12 cellular contexts compared by ENCODE assay signal in genomic region chr20:3788685-3789155, GRCh38. TPM values are rescaled to one million over a fixed set of nuclear protein-coding genes. Genes with fewer than 3 reads are reported as not detected.
DNase-seq lines count a peak whose midpoint lies in the region; ATAC-seq and TF ChIP-seq lines count a peak whose summit lies in the region.
"Had no signal": no experiment of that assay in that cellular context is flagged by ENCODE, and none has a peak within 500 bp of the region (broad histone marks: within the 10 kb centered on the region; RNA-seq: fewer than 3 reads in every experiment).

No MANE protein-coding gene starts in this region.

- H3K36me3 Mint-ChIP-seq in activated naive CD8-positive, alpha-beta T cell treated with anti-CD3 and anti-CD28 coated beads, Interleukin-2, amount 10 ng/mL, durations not matched to agents 7 days and 5 days = peaks cover 5% of the 10 kb centered on the region
- H3K36me3 Mint-ChIP-seq in activated naive CD8-positive, alpha-beta T cell treated with anti-CD3 and anti-CD28 coated beads, Interleukin-2, amount 50 U/mL, for 24 hours (ENCODE audit: low read depth) = peaks cover 5% of the 10 kb centered on the region

- dilution Hi-C loops in mammary epithelial cell (cut with HindIII; ENCODE audit: low sequenced_read_pairs) = loop anchor here (10.0 kb wide), 1 partner anchor 146 kb away; no protein-coding TSS in a partner anchor

- peaks cover 7% of the 10 kb centered on the region for H3K27me3 Mint-ChIP-seq in activated naive CD8-positive, alpha-beta T cell treated with anti-CD3 and anti-CD28 coated beads, Interleukin-2, amount 10 ng/mL, durations not matched to agents 7 days and 5 days
- no peaks in the 10 kb centered on the region for H3K27me3 Mint-ChIP-seq in activated naive CD8-positive, alpha-beta T cell treated with anti-CD3 and anti-CD28 coated beads, Interleukin-2, amount 50 U/mL, for 24 hours

- H3K27me3 ChIP-seq in mammary epithelial cell (ENCODE audit: insufficient read depth, low read length) (no peaks in the 10 kb centered on the region), spleen (replicated peaks in 1 of 7) (no peaks in the 10 kb centered on the region), upper lobe of left lung (no peaks in the 10 kb centered on the region)

- in situ Hi-C loops in mammary epithelial cell (cut with MboI; ENCODE audit: low sequenced_read_pairs in 2 of 2) = no loop called here

- intact Hi-C loops in mammary epithelial cell (cut with micrococcal nuclease) (no loop called here), spleen (cut with DNase I; ENCODE audit: low total_unique reads) (no loop called here)

- POLR2A ChIA-PET in activated naive CD8-positive, alpha-beta T cell treated with anti-CD3 and anti-CD28 coated beads, Interleukin-2, amount 10 ng/mL, durations not matched to agents 7 days and 5 days (lab: Charles Lee) = interaction anchor here (1.3 to 1.4 kb wide), 2 partner anchors 25 to 32 kb away, joined by 6 to 8 read pairs; partner anchors contain the start of gene AP5S1

- H3K4me3 Mint-ChIP-seq in activated naive CD8-positive, alpha-beta T cell treated with anti-CD3 and anti-CD28 coated beads, Interleukin-2, amount 10 ng/mL, durations not matched to agents 7 days and 5 days = peak overlapping the region; percentile 41
- H3K4me3 Mint-ChIP-seq in activated naive CD8-positive, alpha-beta T cell treated with anti-CD3 and anti-CD28 coated beads, Interleukin-2, amount 50 U/mL, for 24 hours = no peak overlapping the region

- H3K4me1 Mint-ChIP-seq in activated naive CD8-positive, alpha-beta T cell treated with anti-CD3 and anti-CD28 coated beads, Interleukin-2, amount 10 ng/mL, durations not matched to agents 7 days and 5 days = peaks cover 23% of the 10 kb centered on the region
- H3K4me1 Mint-ChIP-seq in activated naive CD8-positive, alpha-beta T cell treated with anti-CD3 and anti-CD28 coated beads, Interleukin-2, amount 50 U/mL, for 24 hours = peaks cover 23% of the 10 kb centered on the region

- H3K27ac ChIP-seq in mammary epithelial cell (ENCODE audit: insufficient read depth, low read depth, low read length) (no peak overlapping the region), spleen (peak overlapping the region in 1 of 8 donors; percentile 17), upper lobe of left lung (peak overlapping the region in 1 of 4 donors; percentile 23)

- H3K27ac Mint-ChIP-seq in activated naive CD8-positive, alpha-beta T cell treated with anti-CD3 and anti-CD28 coated beads, Interleukin-2, amount 10 ng/mL, durations not matched to agents 7 days and 5 days = peak overlapping the region; percentile 66
- H3K27ac Mint-ChIP-seq in activated naive CD8-positive, alpha-beta T cell treated with anti-CD3 and anti-CD28 coated beads, Interleukin-2, amount 50 U/mL, for 24 hours = no peak overlapping the region

- H3K4me2 ChIP-seq in mammary epithelial cell (ENCODE audit: insufficient read depth, low read depth, low read length) = peak overlapping the region; percentile 29

- H3K9me3 ChIP-seq in mammary epithelial cell (replicated peaks; ENCODE audit: insufficient read depth, low read length) = no peaks in the 10 kb centered on the region
- no peaks in the 10 kb centered on the region for H3K9me3 ChIP-seq in spleen
- H3K9me3 ChIP-seq in upper lobe of left lung = no peaks in the 10 kb centered on the region

- H3K36me3 ChIP-seq in mammary epithelial cell (ENCODE audit: insufficient read depth, low read length) (no peaks in the 10 kb centered on the region), spleen (peaks cover 0 to 12% (median 0%) of the 10 kb centered on the region in 6 donors), upper lobe of left lung (peaks cover 0 to 10% (median 0%) of the 10 kb centered on the region in 4 donors)

- 66% methylated on average over 4 of the region's 4 CpGs for WGBS in mammary epithelial cell (ENCODE audit: low coverage, missing lambda C conversion rate)
- 48 to 84% (median 54%) methylated on average over 4 of the region's 4 CpGs for WGBS in spleen, 5 donors
- 51 to 61% methylated on average over 4 of the region's 4 CpGs for WGBS in upper lobe of left lung, 2 donors

- H3K9ac ChIP-seq in mammary epithelial cell (ENCODE audit: insufficient read depth, low read length) = no peak overlapping the region

- no peak for ATAC-seq in activated naive CD8-positive, alpha-beta T cell treated with anti-CD3 and anti-CD28 coated beads, Interleukin-2, amount 10 ng/mL, durations not matched to agents 7 days and 5 days (ENCODE audit: low read depth)
- ATAC-seq in activated naive CD8-positive, alpha-beta T cell treated with anti-CD3 and anti-CD28 coated beads, Interleukin-2, amount 50 U/mL, for 24 hours = no peak
- ATAC-seq in HG03159 (IDR thresholded peaks at IDR 0.05; ENCODE audit: unreplicated experiment) = no peak
- no peak for ATAC-seq in upper lobe of left lung (ENCODE audit: low FRiP score in 2 of 2)

- no peak for TF ChIP-seq EP300 in upper lobe of left lung (IDR thresholded peaks at IDR 0.05)

- CTCF ChIA-PET in mammary epithelial cell (lab: Charles Lee; ENCODE audit: low non-redundant PET) = no interaction called here

- TF ChIP-seq POLR2A in spleen (IDR thresholded peaks at IDR 0.05) (no peak), upper lobe of left lung (IDR thresholded peaks at IDR 0.05) (no peak)

- TF ChIP-seq CTCF in mammary epithelial cell (conservative IDR thresholded peaks at IDR 0.05 in 1 of 2, IDR thresholded peaks at IDR 0.05 in 1 of 2; ENCODE audit: extremely low read depth in 1 of 2, insufficient read depth in 1 of 2, low read depth in 1 of 2, low read length in 2 of 2) = no peak
- TF ChIP-seq CTCF in spleen (IDR thresholded peaks at IDR 0.05 in 8 of 11, conservative IDR thresholded peaks at IDR 0.05 in 3 of 11) = no peak
- TF ChIP-seq CTCF in upper lobe of left lung (IDR thresholded peaks at IDR 0.05) = no peak

- H3K4me3 ChIP-seq in mammary epithelial cell (replicated peaks in 1 of 3; ENCODE audit: insufficient read depth in 1 of 3, low read depth in 2 of 3, low read length in 3 of 3) (no peak overlapping the region), spleen (no peak overlapping the region), upper lobe of left lung (no peak overlapping the region)

- H3K9me3 Mint-ChIP-seq in activated naive CD8-positive, alpha-beta T cell treated with anti-CD3 and anti-CD28 coated beads, Interleukin-2, amount 10 ng/mL, durations not matched to agents 7 days and 5 days = no peaks in the 10 kb centered on the region
- no peaks in the 10 kb centered on the region for H3K9me3 Mint-ChIP-seq in activated naive CD8-positive, alpha-beta T cell treated with anti-CD3 and anti-CD28 coated beads, Interleukin-2, amount 50 U/mL, for 24 hours

- H3K4me1 ChIP-seq in mammary epithelial cell (ENCODE audit: insufficient read depth, low read length) = peaks cover 25% of the 10 kb centered on the region
- H3K4me1 ChIP-seq in spleen = peaks cover 18 to 51% (median 43%) of the 10 kb centered on the region in 6 donors
- H3K4me1 ChIP-seq in upper lobe of left lung = peaks cover 27 to 39% (median 31%) of the 10 kb centered on the region in 4 donors

- no peaks in the 10 kb centered on the region for H4K20me1 ChIP-seq in mammary epithelial cell (ENCODE audit: insufficient read depth, low read length)

- no peak for DNase-seq in activated naive CD8-positive, alpha-beta T cell treated with anti-CD3 and anti-CD28 coated beads, Interleukin-2, amount 10 ng/mL, durations not matched to agents 7 days and 5 days
- DNase-seq in activated naive CD8-positive, alpha-beta T cell treated with anti-CD3 and anti-CD28 coated beads, Interleukin-2, amount 50 U/mL, for 24 hours = no peak
- peak; percentile 52 for DNase-seq in NCI-H2227 (lab: John Stamatoyannopoulos, UW; ENCODE audit: unreplicated experiment)
- DNase-seq in mammary epithelial cell = no peak
- DNase-seq in spleen = peak; percentile 36
- no peak for DNase-seq in stimulated activated CD4-positive, alpha-beta T cell treated with anti-CD3 and anti-CD28 coated beads, Interleukin-12 subunit alpha, Interleukin-12 subunit beta, amount 100 ng/mL, for 4 hours
- no peak for DNase-seq in upper lobe of left lung
- DNase-seq: dermis blood vessel endothelial cell, NCI-H1417 treated with DMSO at 0.1 percent for 48 hours had no signal

- peaks cover 26% of the 10 kb centered on the region for H3K79me2 ChIP-seq in mammary epithelial cell (ENCODE audit: insufficient read depth, low read length)

- H2AFZ ChIP-seq in mammary epithelial cell (ENCODE audit: low read depth, low read length) = peak overlapping the region; percentile 20

- BruUV-seq in mammary epithelial cell (replicated peaks; lab: Mats Ljungman, UMichigan) = no TSS peak

RNA-seq across cellular contexts. Expression of gene CENPB, which starts 2.2 kb away (rescaled TPM):
- total RNA-seq in activated naive CD8-positive, alpha-beta T cell treated with anti-CD3 and anti-CD28 coated beads, Interleukin-2, amount 10 ng/mL, durations not matched to agents 7 days and 5 days = 10 to 100 TPM; 63.3 to 65.7 TPM
- total RNA-seq in mammary epithelial cell = 10 to 100 TPM; 56.8 to 72.2 TPM
- polyA plus RNA-seq in mammary epithelial cell = 33.5 TPM
- polyA minus RNA-seq in mammary epithelial cell = 47.9 TPM
- 10 to 100 TPM; 41.8 to 84.7 (median 57.9) TPM for total RNA-seq in spleen
- polyA plus RNA-seq in spleen = 10 to 100 TPM; 24.8 to 56.9 (median 29.3) TPM
- 100 to 1,000 TPM in 2 of 6 donors, 10 to 100 TPM in 4; 56.6 to 125 (median 89.7) TPM for total RNA-seq in upper lobe of left lung

RNA-seq across cellular contexts. Expression of gene CDC25B, which starts 7.4 kb away (rescaled TPM):
- total RNA-seq in activated naive CD8-positive, alpha-beta T cell treated with anti-CD3 and anti-CD28 coated beads, Interleukin-2, amount 10 ng/mL, durations not matched to agents 7 days and 5 days = 100 to 1,000 TPM; 263 to 264 TPM
- total RNA-seq in mammary epithelial cell (10 to 100 TPM in 1 of 2 donors, 1 to 10 TPM in 1; 5.5 to 55.5 TPM), spleen (10 to 100 TPM; 48.3 to 67.7 (median 55.1) TPM), upper lobe of left lung (100 to 1,000 TPM in 3 of 6 donors, 10 to 100 TPM in 3; 45.5 to 151 (median 99.1) TPM)
- polyA plus RNA-seq in mammary epithelial cell (45.8 TPM), spleen (10 to 100 TPM; 22.8 to 45.8 (median 42.9) TPM)
- polyA minus RNA-seq in mammary epithelial cell = 80.2 TPM

RNA-seq across cellular contexts. Expression of gene SPEF1, which starts 7.5 kb away (rescaled TPM):
- not detected for total RNA-seq in activated naive CD8-positive, alpha-beta T cell treated with anti-CD3 and anti-CD28 coated beads, Interleukin-2, amount 10 ng/mL, durations not matched to agents 7 days and 5 days
- total RNA-seq in mammary epithelial cell (under 1 TPM; 0.17 to 0.26 TPM), spleen (not detected), upper lobe of left lung (10 to 100 TPM in 1 of 6 donors, 1 to 10 TPM in 4, under 1 TPM in 1; 0.34 to 15.1 (median 5.4) TPM)
- polyA plus RNA-seq in mammary epithelial cell (0.08 TPM), spleen (under 1 TPM in 2 of 3 donors, not detected in 1; 0.06 to 0.11 TPM)
- polyA minus RNA-seq in mammary epithelial cell = not detected
- total RNA-seq: dermis blood vessel endothelial cell, glomerular endothelial cell, posterior vena cava had no signal

RNA-seq across cellular contexts. Expression of gene ADISSP, which starts 21.2 kb away (rescaled TPM):
- 10 to 100 TPM; 21.9 to 22.1 TPM for total RNA-seq in activated naive CD8-positive, alpha-beta T cell treated with anti-CD3 and anti-CD28 coated beads, Interleukin-2, amount 10 ng/mL, durations not matched to agents 7 days and 5 days
- total RNA-seq in mammary epithelial cell = 10 to 100 TPM; 14.0 to 59.9 TPM
- 63.4 TPM for polyA plus RNA-seq in mammary epithelial cell
- polyA minus RNA-seq in mammary epithelial cell = 43.5 TPM
- 10 to 100 TPM; 29.4 to 42.4 (median 35.1) TPM for total RNA-seq in spleen
- polyA plus RNA-seq in spleen = 10 to 100 TPM; 31.3 to 55.5 (median 36.8) TPM
- total RNA-seq in upper lobe of left lung = 10 to 100 TPM in 5 of 6 donors, 1 to 10 TPM in 1; 6.7 to 41.9 (median 39.1) TPM

RNA-seq across cellular contexts. Expression of gene AP5S1, which starts 31.6 kb away (rescaled TPM):
- 10 to 100 TPM; 11.1 to 12.5 TPM for total RNA-seq in activated naive CD8-positive, alpha-beta T cell treated with anti-CD3 and anti-CD28 coated beads, Interleukin-2, amount 10 ng/mL, durations not matched to agents 7 days and 5 days
- total RNA-seq in mammary epithelial cell (10 to 100 TPM; 14.9 to 15.5 TPM), spleen (10 to 100 TPM; 11.1 to 19.0 (median 17.1) TPM), upper lobe of left lung (10 to 100 TPM in 5 of 6 donors, 1 to 10 TPM in 1; 9.4 to 20.8 (median 14.7) TPM)
- polyA plus RNA-seq in mammary epithelial cell (11.5 TPM), spleen (1 to 10 TPM; 5.3 to 9.6 (median 5.6) TPM)
- 22.3 TPM for polyA minus RNA-seq in mammary epithelial cell

Comparison
In these comparisons a context has a peak if more than half of its experiments do, and no peak if none do; other contexts are left out.
1. DNase-seq: peak in NCI-H2227 (single experiment) and spleen (single experiment); none in activated naive CD8-positive, alpha-beta T cell treated with anti-CD3 and anti-CD28 coated beads, Interleukin-2, amount 10 ng/mL, durations not matched to agents 7 days and 5 days (single experiment), activated naive CD8-positive, alpha-beta T cell treated with anti-CD3 and anti-CD28 coated beads, Interleukin-2, amount 50 U/mL, for 24 hours (single experiment), mammary epithelial cell (single experiment), stimulated activated CD4-positive, alpha-beta T cell treated with anti-CD3 and anti-CD28 coated beads, Interleukin-12 subunit alpha, Interleukin-12 subunit beta, amount 100 ng/mL, for 4 hours (single experiment) and upper lobe of left lung (0 of 2).